In genomic region chr5:160152287-160152686, GRCh38 we compare ENCODE assay signal across 16 cellular contexts.
DNase-seq lines count a peak whose midpoint lies in the region; ATAC-seq lines count a peak whose summit lies in the region.
"Had no signal": no experiment of that assay in that cellular context is flagged by ENCODE, and none has a peak within 500 bp of the region (broad histone marks: within the 10 kb centered on the region; RNA-seq: fewer than 3 reads in every experiment).

No MANE protein-coding gene starts in this region.

- DNase-seq in UCSD-AML1 (lab: John Stamatoyannopoulos, UW; ENCODE audit: unreplicated experiment) (no peak), anterior cingulate cortex (lab: John Stamatoyannopoulos, UW) (no peak), GF-D8 (lab: John Stamatoyannopoulos, UW) (no peak), HPDE6-E6E7 (ENCODE audit: extremely low spot score) (no peak)
- DNase-seq: CD8-positive, alpha-beta memory T cell; DND-41; mesenchymal stem cell; NCI-H1694; NCI-H446; SHP77; stimulated activated CD4-positive, alpha-beta T cell treated with anti-CD3 and anti-CD28 coated beads, Interleukin-12 subunit alpha, Interleukin-12 subunit beta, amount 100 ng/mL, for 4 hours; stimulated activated naive CD8-positive, alpha-beta T cell treated with anti-CD3 and anti-CD28 coated beads, Interleukin-15, amount 100 ng/mL, for 72 hours had no signal

- ATAC-seq in GM18498 (IDR thresholded peaks at IDR 0.05; ENCODE audit: unreplicated experiment) (peak; percentile 47), GM21360 (IDR thresholded peaks at IDR 0.05; ENCODE audit: unreplicated experiment) (peak; percentile 89), HG02870 (IDR thresholded peaks at IDR 0.05; ENCODE audit: unreplicated experiment) (peak; percentile 82), HG03469 (IDR thresholded peaks at IDR 0.05; ENCODE audit: unreplicated experiment) (peak; percentile 87)
- ATAC-seq: stimulated activated naive CD8-positive, alpha-beta T cell treated with anti-CD3 and anti-CD28 coated beads, Interleukin-15, amount 100 ng/mL, for 72 hours had no signal
